18 cellular contexts compared by ENCODE assay signal in the genomic region with DNA sequence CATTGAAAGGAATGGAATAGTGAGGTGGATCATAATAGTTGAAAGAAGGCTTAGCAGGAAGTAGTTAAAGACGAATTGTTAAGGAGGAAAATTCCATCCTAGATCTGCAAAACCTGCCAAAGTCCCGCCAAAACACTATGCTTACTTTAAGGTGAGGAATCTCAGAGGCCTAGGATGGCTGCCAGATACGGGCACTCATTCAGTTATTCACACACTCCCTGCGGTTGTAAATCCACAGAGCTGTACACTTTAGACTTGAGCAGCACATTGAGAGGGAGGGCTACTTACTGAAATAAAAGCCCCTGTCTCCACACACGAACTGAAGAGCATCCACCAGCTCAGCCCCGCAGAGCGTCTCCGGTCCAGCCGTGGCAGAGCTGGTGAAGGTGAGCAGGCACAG. TPM values are rescaled to one million over a fixed set of nuclear protein-coding genes. Genes with fewer than 3 reads are reported as not detected.
"Had no signal": no experiment of that assay in that cellular context is flagged by ENCODE, and none has a peak within 500 bp of the region (broad histone marks: within the 10 kb centered on the region; RNA-seq: fewer than 3 reads in every experiment).

No MANE protein-coding gene starts in this region.

- H3K27me3 ChIP-seq: adrenal gland, colonic mucosa, esophagus muscularis mucosa, right lobe of liver had no signal

- H3K4me1 ChIP-seq: colonic mucosa, prostate gland had no signal

- H3K36me3 ChIP-seq: adrenal gland, colonic mucosa, esophagus muscularis mucosa, prostate gland, stomach, thoracic aorta had no signal

- H3K27ac ChIP-seq: adrenal gland, colonic mucosa, esophagus muscularis mucosa, prostate gland, right lobe of liver, stomach, thoracic aorta had no signal

- H3K27ac Mint-ChIP-seq: activated naive CD4-positive, alpha-beta T cell treated with anti-CD3 and anti-CD28 coated beads for 36 hours; T-helper 2 cell treated with Interferon-gamma antibody and Interleukin-4, amounts not matched to agents 5 μg/mL and 100 μg/mL, for 36 hours had no signal

- H3K9me3 ChIP-seq: adrenal gland, colonic mucosa, esophagus muscularis mucosa, prostate gland, right lobe of liver, stomach, thoracic aorta had no signal

- H3K9me3 Mint-ChIP-seq: activated naive CD4-positive, alpha-beta T cell treated with anti-CD3 and anti-CD28 coated beads for 36 hours; activated T-helper 2 cell treated with anti-CD3 and anti-CD28 coated beads, Interferon-gamma antibody, Interleukin-2, Interleukin-4, amounts not matched to agents 10 μg/mL and 5 μg/mL and 100 μg/mL, durations not matched to agents 14 hours and 24 hours and 36 hours; neural crest cell; T-helper 2 cell treated with Interferon-gamma antibody and Interleukin-4, amounts not matched to agents 5 μg/mL and 100 μg/mL, for 36 hours had no signal

- H3K4me3 ChIP-seq: adrenal gland, colonic mucosa, right lobe of liver, stomach, thoracic aorta had no signal

- ATAC-seq: activated CD4-positive, CD25-positive, alpha-beta regulatory T cell treated with anti-CD3 and anti-CD28 coated beads, Interleukin-2, amount 50 U/mL, for 24 hours; left ventricle myocardium superior; right lobe of liver had no signal

- DNase-seq: activated CD4-positive, alpha-beta T cell treated with anti-CD3 and anti-CD28 coated beads, Interleukin-2, amount 50 U/mL, for 4 hours; activated naive CD4-positive, alpha-beta T cell treated with anti-CD3 and anti-CD28 coated beads for 36 hours; activated T-cell treated with anti-CD3 and anti-CD28 coated beads, Interleukin-2, amount 50 U/mL, for 1 hour; adrenal gland; caudate nucleus; colonic mucosa; effector CD4-positive, alpha-beta T cell; left ventricle myocardium superior; midbrain; right lobe of liver; stomach had no signal

- H3K4me3 Mint-ChIP-seq: activated naive CD4-positive, alpha-beta T cell treated with anti-CD3 and anti-CD28 coated beads for 36 hours; neural crest cell; T-helper 2 cell treated with Interferon-gamma antibody and Interleukin-4, amounts not matched to agents 5 μg/mL and 100 μg/mL, for 36 hours had no signal

RNA-seq across cellular contexts. Expression of a gene that starts 5.0 kb away (rescaled TPM):
- total RNA-seq: activated naive CD4-positive, alpha-beta T cell treated with anti-CD3 and anti-CD28 coated beads for 36 hours; neural crest cell had no signal
